27 cellular contexts compared by ENCODE assay signal in the genomic region with DNA sequence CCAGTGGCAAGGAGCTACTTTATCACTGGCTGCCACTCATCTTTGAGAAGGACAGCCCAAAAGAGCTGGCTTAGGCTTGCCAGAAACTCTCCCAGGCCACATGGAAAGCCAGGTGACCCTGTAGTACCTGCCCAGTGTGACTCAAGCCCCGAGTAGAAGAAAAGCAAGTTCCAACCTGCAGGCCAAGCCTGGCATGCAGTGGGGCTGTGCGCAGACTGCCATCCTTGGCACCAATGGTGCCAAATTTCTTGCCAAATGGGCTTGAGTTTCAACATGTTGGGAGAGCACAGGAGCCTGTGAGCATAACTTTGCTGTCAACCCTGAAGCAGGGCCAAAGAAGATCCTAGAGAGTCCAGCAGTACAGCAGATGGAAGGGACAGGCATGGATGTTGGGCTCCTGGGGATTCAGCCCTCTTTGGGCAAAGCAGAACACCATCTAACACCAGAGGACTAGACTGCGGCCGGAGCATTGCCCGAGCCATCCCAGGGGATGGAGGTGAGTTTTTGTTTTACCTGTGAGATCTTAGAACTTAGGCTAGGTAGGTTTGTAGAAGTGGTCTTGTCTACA. TPM values are rescaled to one million over a fixed set of nuclear protein-coding genes. Genes with fewer than 3 reads are reported as not detected.
A peak's percentile ranks its signal among the peaks of the same experiment; 100 is the strongest.
DNase-seq lines count a peak whose midpoint lies in the region; ATAC-seq and TF ChIP-seq lines count a peak whose summit lies in the region.
"Had no signal": no experiment of that assay in that cellular context is flagged by ENCODE, and none has a peak within 500 bp of the region (broad histone marks: within the 10 kb centered on the region; RNA-seq: fewer than 3 reads in every experiment).

No MANE protein-coding gene starts in this region.

- no peaks in the 10 kb centered on the region for H3F3A ChIP-seq in neural progenitor cell (ENCODE audit: low read depth)

- H3K4me1 Mint-ChIP-seq in endodermal cell (peaks cover 31% of the 10 kb centered on the region), neural progenitor cell (peaks cover 15% of the 10 kb centered on the region)
- H3K4me1 Mint-ChIP-seq: stimulated activated naive CD8-positive, alpha-beta T cell treated with anti-CD3 and anti-CD28 coated beads, Interleukin-15, amount 100 ng/mL, for 72 hours had no signal

- H3K9ac ChIP-seq in endodermal cell (ENCODE audit: extremely low read depth, low read length, poor library complexity, severe bottlenecking) (no peak overlapping the region), neural progenitor cell (no peak overlapping the region)
- H3K9ac ChIP-seq: BLaER1 had no signal

- WGBS in endodermal cell (ENCODE audit: insufficient coverage in 1 of 2, insufficient read length in 1 of 2), 2 experiments: 96 to 100% methylated on average over 4 to 5 of the region's 5 CpGs
- WGBS in psoas muscle, 3 donors: 56 to 65% (median 59%) methylated on average over 5 of the region's 5 CpGs

- H3K36me3 ChIP-seq in endodermal cell (ENCODE audit: control insufficient read depth, insufficient read depth, low read length): no peaks in the 10 kb centered on the region
- H3K36me3 ChIP-seq in psoas muscle (ENCODE audit: insufficient read depth in 1 of 2, low read depth in 1 of 2): no peaks in the 10 kb centered on the region
- H3K36me3 ChIP-seq in neural progenitor cell: no peaks in the 10 kb centered on the region
- H3K36me3 ChIP-seq: BLaER1, neutrophil, tibial artery had no signal

- no peaks in the 10 kb centered on the region for H4K20me1 ChIP-seq in neural progenitor cell (ENCODE audit: low read depth)
- H4K20me1 ChIP-seq: BLaER1 had no signal

- H3K9me3 Mint-ChIP-seq in endodermal cell (no peaks in the 10 kb centered on the region), neural progenitor cell (no peaks in the 10 kb centered on the region)
- H3K9me3 Mint-ChIP-seq: stimulated activated naive CD8-positive, alpha-beta T cell treated with anti-CD3 and anti-CD28 coated beads, Interleukin-15, amount 100 ng/mL, for 72 hours had no signal

- intact Hi-C loops in psoas muscle (cut with DNase I): loop anchor here in 1 of 2 donors (5.0 kb wide), 1 partner anchor 46 kb away; no protein-coding TSS in a partner anchor

- H3K9me3 ChIP-seq in endodermal cell (ENCODE audit: control insufficient read depth, low read length) (no peaks in the 10 kb centered on the region), psoas muscle (no peaks in the 10 kb centered on the region), neural progenitor cell (ENCODE audit: low read depth) (no peaks in the 10 kb centered on the region)
- H3K9me3 ChIP-seq: BLaER1, body of pancreas, neutrophil had no signal

- H2AFZ ChIP-seq in neural progenitor cell (replicated peaks): no peak overlapping the region

- H3K27me3 Mint-ChIP-seq in endodermal cell (ENCODE audit: insufficient read depth) (peaks cover 22% of the 10 kb centered on the region), neural progenitor cell (ENCODE audit: insufficient read depth, low read depth) (no peaks in the 10 kb centered on the region)

- H3K36me3 Mint-ChIP-seq in endodermal cell (ENCODE audit: low read depth) (no peaks in the 10 kb centered on the region), neural progenitor cell (no peaks in the 10 kb centered on the region)

- H3K4me3 Mint-ChIP-seq in endodermal cell (no peak overlapping the region), neural progenitor cell (no peak overlapping the region)
- H3K4me3 Mint-ChIP-seq: stimulated activated naive CD8-positive, alpha-beta T cell treated with anti-CD3 and anti-CD28 coated beads, Interleukin-15, amount 100 ng/mL, for 72 hours had no signal

- no peak for TF ChIP-seq CTCF in endodermal cell (conservative IDR thresholded peaks at IDR 0.05)
- no peak for TF ChIP-seq CTCF in psoas muscle (IDR thresholded peaks at IDR 0.05)
- no peak for TF ChIP-seq CTCF in neural progenitor cell (IDR thresholded peaks at IDR 0.05)

- H3K4me1 ChIP-seq in endodermal cell (ENCODE audit: control insufficient read depth, insufficient read depth, low read length) (peaks cover 3% of the 10 kb centered on the region), psoas muscle (no peaks in the 10 kb centered on the region), neural progenitor cell (peaks cover 14% of the 10 kb centered on the region)
- H3K4me1 ChIP-seq: BLaER1, tibial artery had no signal

- ATAC-seq in psoas muscle (peak; percentile 85 to 98 (median 96)), GM19351 (IDR thresholded peaks at IDR 0.05; ENCODE audit: unreplicated experiment) (no peak)
- ATAC-seq: body of pancreas; left colon; stimulated activated naive CD8-positive, alpha-beta T cell treated with anti-CD3 and anti-CD28 coated beads, Interleukin-15, amount 100 ng/mL, for 72 hours had no signal

- peaks cover 7% of the 10 kb centered on the region for H3K27me3 ChIP-seq in endodermal cell (ENCODE audit: control insufficient read depth, insufficient read depth, low read length, poor library complexity, severe bottlenecking)
- H3K27me3 ChIP-seq in psoas muscle (ENCODE audit: insufficient read depth in 3 of 3, low read length in 2 of 3): no peaks in the 10 kb centered on the region
- H3K27me3 ChIP-seq in neural progenitor cell: no peaks in the 10 kb centered on the region
- H3K27me3 ChIP-seq: BLaER1, body of pancreas, tibial artery had no signal

- H3K4me2 ChIP-seq in neural progenitor cell: no peak overlapping the region
- H3K4me2 ChIP-seq: BLaER1 had no signal

- no peaks in the 10 kb centered on the region for H3K79me2 ChIP-seq in neural progenitor cell (ENCODE audit: low read depth)

- H3K4me3 ChIP-seq in endodermal cell (ENCODE audit: low read length) (no peak overlapping the region), psoas muscle (no peak overlapping the region), neural progenitor cell (no peak overlapping the region)
- H3K4me3 ChIP-seq: BLaER1, body of pancreas, tibial artery had no signal

- no peak overlapping the region for H3K27ac ChIP-seq in endodermal cell (ENCODE audit: low read depth, low read length)
- peak overlapping the region; percentile 47 for H3K27ac ChIP-seq in psoas muscle
- no peak overlapping the region for H3K27ac ChIP-seq in neural progenitor cell
- H3K27ac ChIP-seq: BLaER1, body of pancreas, neutrophil, tibial artery, VCaP had no signal

- H3K27ac Mint-ChIP-seq in endodermal cell: no peak overlapping the region
- H3K27ac Mint-ChIP-seq in neural progenitor cell: no peak overlapping the region
- H3K27ac Mint-ChIP-seq: stimulated activated naive CD8-positive, alpha-beta T cell treated with anti-CD3 and anti-CD28 coated beads, Interleukin-15, amount 100 ng/mL, for 72 hours had no signal

- DNase-seq in HPDE6-E6E7 (ENCODE audit: extremely low spot score) (peak; percentile 96), NCI-H446 (lab: John Stamatoyannopoulos, UW) (peak; percentile 56 to 94), endodermal cell (peak; percentile 28), psoas muscle (peak; percentile 20 to 63), NCI-H526 (lab: John Stamatoyannopoulos, UW) (no peak), neural progenitor cell (ENCODE audit: low spot score) (no peak)
- DNase-seq: activated CD4-positive, alpha-beta T cell treated with anti-CD3 and anti-CD28 coated beads for 4 hours; activated naive CD4-positive, alpha-beta T cell treated with Interleukin-2 at 50 U/mL for 16 hours; activated T-cell treated with anti-CD3 and anti-CD28 coated beads, Interleukin-2, amount 50 U/mL, for 48 hours; DMS79; erythroblast; foreskin melanocyte; GDM1; IMR-90; left colon; mesenchymal stem cell; NCI-H1105; NCI-H187 treated with DMSO at 0.1 percent for 48 hours; NCI-H2171 treated with DMSO at 0.1 percent for 48 hours; NCI-H748 treated with DMSO at 0.1 percent for 48 hours; stimulated activated naive CD8-positive, alpha-beta T cell treated with anti-CD3 and anti-CD28 coated beads, Interleukin-15, amount 100 ng/mL, for 72 hours; tibial artery had no signal

RNA-seq across cellular contexts. Expression of a gene that starts 27.3 kb away (rescaled TPM):
- total RNA-seq in endodermal cell (10 to 100 TPM; 28.1 to 38.1 TPM), psoas muscle (10 to 100 TPM in 2 of 4 donors, 1 to 10 TPM in 2; 4.8 to 26.2 (median 12.4) TPM), neural progenitor cell (ENCODE audit: low replicate concordance) (1.1 and 4.1 TPM in 2 replicates)
- polyA plus RNA-seq in endodermal cell (2013, experiment 1 of 2): 10.8 TPM
- polyA plus RNA-seq in endodermal cell (2013, experiment 2 of 2): 12.5 TPM
- polyA plus RNA-seq in psoas muscle: 10 to 100 TPM in 1 of 3 donors, 1 to 10 TPM in 2; 4.0 to 30.7 (median 5.1) TPM

Comparison
In these comparisons a context has a peak if more than half of its experiments do, and no peak if none do; other contexts are left out.
1. DNase-seq: peak in HPDE6-E6E7 (single experiment), NCI-H446 (2 of 2), endodermal cell (single experiment) and psoas muscle (2 of 2); none in NCI-H526 (0 of 2) and neural progenitor cell (single experiment).